Comparison of ENCODE assay signal across 7 cellular contexts in the genomic region with DNA sequence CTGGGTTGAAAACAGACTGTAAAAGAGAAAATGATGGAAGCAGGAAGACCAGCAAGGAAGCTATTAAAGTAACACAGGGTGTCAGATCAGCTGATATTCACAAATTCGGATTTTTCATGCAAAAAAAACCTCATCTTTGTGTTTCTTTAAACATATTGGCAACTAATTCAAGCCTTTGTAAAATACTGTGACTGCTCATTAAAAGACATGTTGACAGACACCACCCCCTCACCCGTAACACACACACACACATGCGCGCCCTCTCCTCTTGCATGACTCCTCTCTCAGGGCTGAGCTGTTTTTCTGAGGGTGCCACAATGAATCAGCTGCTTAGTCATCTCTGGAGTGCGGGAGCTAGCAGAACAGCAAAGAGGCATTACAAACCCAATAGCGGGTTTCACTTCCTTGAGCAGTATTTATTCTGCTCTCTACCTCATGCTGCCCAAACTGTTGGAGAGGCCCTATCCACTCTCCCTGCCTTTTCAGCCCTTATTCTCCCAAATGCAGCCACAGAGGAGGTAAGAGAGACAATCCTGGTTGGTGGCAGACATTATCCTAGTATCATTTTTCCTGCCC. TPM values are rescaled to one million over a fixed set of nuclear protein-coding genes. Genes with fewer than 3 reads are reported as not detected.
DNase-seq lines count a peak whose midpoint lies in the region; ATAC-seq, FAIRE-seq and TF ChIP-seq lines count a peak whose summit lies in the region.

No MANE protein-coding gene starts in this region.

- DNase-seq in NCI-H187 treated with DMSO at 0.1 percent for 48 hours (lab: John Stamatoyannopoulos, UW) (peak; percentile 62), activated B cell treated with CpG ODN at 0.5 μM for 24 hours (peak; percentile 57), bronchial epithelial cell (ENCODE audit: low read depth) (peak; percentile 99), lower lobe of right lung (peak; percentile 61)
- peak; percentile 35 for DNase-seq in stimulated activated CD8-positive, alpha-beta memory T cell treated with anti-CD3 and anti-CD28 coated beads, Interleukin-15, amount 100 ng/mL, for 24 hours (ENCODE audit: low read depth)

- intact Hi-C loops in activated B cell treated with CpG ODN at 0.5 μM for 24 hours (cut with micrococcal nuclease) (loop anchor here (1.0 to 5.0 kb wide), 10 partner anchors 33 to 539 kb away; partner anchors contain the start of gene SLC35A5), lower lobe of right lung (cut with DNase I) (no loop called here)

- H3K36me3 Mint-ChIP-seq in activated B cell treated with CpG ODN at 0.5 μM for 24 hours (ENCODE audit: low read depth): no peaks in the 10 kb centered on the region

- peaks cover 8% of the 10 kb centered on the region for H3K27me3 Mint-ChIP-seq in activated B cell treated with CpG ODN at 0.5 μM for 24 hours

- H3K4me1 Mint-ChIP-seq in activated B cell treated with CpG ODN at 0.5 μM for 24 hours: peaks cover 25% of the 10 kb centered on the region

- H3K27ac Mint-ChIP-seq in activated B cell treated with CpG ODN at 0.5 μM for 24 hours: peak overlapping the region; percentile 84

- H3K9me3 ChIP-seq in lower lobe of right lung: no peaks in the 10 kb centered on the region

- ATAC-seq in GM18519 (IDR thresholded peaks at IDR 0.05; ENCODE audit: low FRiP score, unreplicated experiment) (peak; percentile 97), HG02798 (IDR thresholded peaks at IDR 0.05; ENCODE audit: poor library complexity, unreplicated experiment) (peak; percentile 99), activated B cell treated with CpG ODN at 0.5 μM for 24 hours (ENCODE audit: low read depth) (peak; percentile 98), lower lobe of right lung (peak; percentile 95 to 97)

- FAIRE-seq in bronchial epithelial cell (lab: Jason Lieb, UNC): peak; percentile 98

- H3K27me3 ChIP-seq in bronchial epithelial cell (ENCODE audit: control insufficient read depth, insufficient read depth, low read length): no peaks in the 10 kb centered on the region
- H3K27me3 ChIP-seq in lower lobe of right lung (ENCODE audit: low read depth): no peaks in the 10 kb centered on the region

- POLR2A ChIA-PET in activated B cell treated with CpG ODN at 0.5 μM for 24 hours (lab: Charles Lee): interaction anchor here (0.9 to 1.7 kb wide), 7 partner anchors 58 to 343 kb away, joined by 3 to 9 read pairs (median 4); partner anchors contain the start of gene GTPBP8

- H3K27ac ChIP-seq in lower lobe of right lung: no peak overlapping the region

- H3K4me3 ChIP-seq in bronchial epithelial cell (ENCODE audit: low read depth, low read length) (no peak overlapping the region), lower lobe of right lung (no peak overlapping the region)

- no peaks in the 10 kb centered on the region for H3K9me3 Mint-ChIP-seq in activated B cell treated with CpG ODN at 0.5 μM for 24 hours

- H3K4me1 ChIP-seq in lower lobe of right lung: peaks cover 19% of the 10 kb centered on the region

- TF ChIP-seq CTCF in activated B cell treated with CpG ODN at 0.5 μM for 24 hours (IDR thresholded peaks at IDR 0.05) (no peak), bronchial epithelial cell (IDR thresholded peaks at IDR 0.05; ENCODE audit: insufficient read depth, low read length, severe bottlenecking) (no peak), lower lobe of right lung (IDR thresholded peaks at IDR 0.05) (no peak)

- peak overlapping the region; percentile 67 for H3K4me3 Mint-ChIP-seq in activated B cell treated with CpG ODN at 0.5 μM for 24 hours

- H3K36me3 ChIP-seq in bronchial epithelial cell (ENCODE audit: control insufficient read depth, insufficient read depth, low read length) (no peaks in the 10 kb centered on the region), lower lobe of right lung (no peaks in the 10 kb centered on the region)

- CTCF ChIA-PET in activated B cell treated with CpG ODN at 0.5 μM for 24 hours (lab: Charles Lee): interaction anchor here (0.6 to 1.6 kb wide), 4 partner anchors 33 to 93 kb away, joined by 3 read pairs; no protein-coding TSS in a partner anchor

RNA-seq across cellular contexts. Expression of gene CCDC80, which starts 35.8 kb away (rescaled TPM):
- not detected in 2 replicates for total RNA-seq in activated B cell treated with CpG ODN at 0.5 μM for 24 hours
- total RNA-seq in bronchial epithelial cell: 7.0 and 8.2 TPM in 2 replicates
- total RNA-seq in lower lobe of right lung: 148 TPM

Comparison
In these comparisons a context has a peak if more than half of its experiments do, and no peak if none do; other contexts are left out.
1. DNase-seq: peak in every context shown above with its lines; median percentile 99 in bronchial epithelial cell; 62 in NCI-H187 treated with DMSO at 0.1 percent for 48 hours; 61 in lower lobe of right lung; 57 in activated B cell treated with CpG ODN at 0.5 μM for 24 hours; 35 in stimulated activated CD8-positive, alpha-beta memory T cell treated with anti-CD3 and anti-CD28 coated beads, Interleukin-15, amount 100 ng/mL, for 24 hours.
2. RNA of gene CCDC80, which starts 35.8 kb away (total RNA-seq): 148 TPM in lower lobe of right lung (single experiment); 7.0 to 8.2 TPM in bronchial epithelial cell and not detected in activated B cell treated with CpG ODN at 0.5 μM for 24 hours; every median in the first group is over 10 times any median in the second.
3. Peak in every context shown above with its lines, with median percentiles within 50 percentile points of each other: ATAC-seq.